In genomic region chr9:81787747-81788632, GRCh38 we compare ENCODE assay signal across 12 cellular contexts.
DNase-seq lines count a peak whose midpoint lies in the region; ATAC-seq and TF ChIP-seq lines count a peak whose summit lies in the region.
"Had no signal": no experiment of that assay in that cellular context is flagged by ENCODE, and none has a peak within 500 bp of the region (broad histone marks: within the 10 kb centered on the region; RNA-seq: fewer than 3 reads in every experiment).

No MANE protein-coding gene starts in this region.

- H3K36me3 ChIP-seq in ACC112 (ENCODE audit: insufficient read depth, low read length): no peaks in the 10 kb centered on the region
- no peaks in the 10 kb centered on the region for H3K36me3 ChIP-seq in left lung
- H3K36me3 ChIP-seq: BLaER1, esophagus muscularis mucosa had no signal

- no peak overlapping the region for H2AFZ ChIP-seq in ACC112 (ENCODE audit: low read length, unreplicated experiment)

- H3K4me3 ChIP-seq in ACC112 (ENCODE audit: low read depth, low read length) (no peak overlapping the region), cardiac fibroblast (replicated peaks in 1 of 2; ENCODE audit: low read depth in 2 of 2, low read length in 2 of 2) (no peak overlapping the region), left lung (no peak overlapping the region), coronary artery (no peak overlapping the region)
- H3K4me3 ChIP-seq: BLaER1, esophagus muscularis mucosa had no signal

- H3K79me2 ChIP-seq in ACC112 (ENCODE audit: control insufficient read depth, insufficient read depth, low read length, unreplicated experiment): no peaks in the 10 kb centered on the region

- H3K27ac ChIP-seq in ACC112 (ENCODE audit: low read depth, low read length): peak overlapping the region; percentile 67
- H3K27ac ChIP-seq in left lung: no peak overlapping the region
- H3K27ac ChIP-seq in coronary artery: peak overlapping the region in 1 of 2 donors; percentile 49
- H3K27ac ChIP-seq: BLaER1, esophagus muscularis mucosa had no signal

- H3K9me3 ChIP-seq in left lung: peaks cover 0 to 2% of the 10 kb centered on the region in 2 donors
- H3K9me3 ChIP-seq: BLaER1, esophagus muscularis mucosa had no signal

- peak; percentile 84 for ATAC-seq in left lung
- no peak for ATAC-seq in GM19463 (IDR thresholded peaks at IDR 0.05; ENCODE audit: unreplicated experiment)
- no peak for ATAC-seq in GM19324 (IDR thresholded peaks at IDR 0.05; ENCODE audit: low FRiP score, unreplicated experiment)
- ATAC-seq: stimulated activated naive B cell treated with anti-CD40 and anti-IgM and Interleukin-4, amounts not matched to agents 10 μg/mL and 1 μg/mL and 100 μg/mL, for 72 hours had no signal

- TF ChIP-seq CTCF in cardiac fibroblast (IDR thresholded peaks at IDR 0.05; ENCODE audit: low read depth, low read length) (peak; percentile 27), left lung (IDR thresholded peaks at IDR 0.05) (no peak), coronary artery (IDR thresholded peaks at IDR 0.05) (no peak)

- no peak for TF ChIP-seq RAD21 in Ishikawa (IDR thresholded peaks at IDR 0.05; ENCODE audit: low read depth)

- H3K27me3 ChIP-seq in ACC112 (ENCODE audit: insufficient read depth, low read length) (no peaks in the 10 kb centered on the region), left lung (no peaks in the 10 kb centered on the region)
- H3K27me3 ChIP-seq: BLaER1, esophagus muscularis mucosa had no signal

- intact Hi-C loops in left lung (cut with DNase I): no loop called here

- no peak for TF ChIP-seq EP300 in Ishikawa (IDR thresholded peaks at IDR 0.05; ENCODE audit: borderline replicate concordance)

- H3K4me1 ChIP-seq in ACC112 (ENCODE audit: control insufficient read depth, insufficient read depth, low read length, unreplicated experiment) (peaks cover 28% of the 10 kb centered on the region), left lung (no peaks in the 10 kb centered on the region)
- H3K4me1 ChIP-seq: BLaER1 had no signal

- DNase-seq in cardiac fibroblast (ENCODE audit: low read depth in 2 of 2) (peak; percentile 96 to 97), left lung (peak in 1 of 2 donors; percentile 37), coronary artery (ENCODE audit: low spot score) (no peak), NCI-H510A treated with DMSO at 0.1 percent for 48 hours (lab: John Stamatoyannopoulos, UW) (no peak)
- DNase-seq: activated T-cell treated with anti-CD3 and anti-CD28 coated beads for 4 hours; stimulated activated naive B cell treated with anti-CD40 and anti-IgM and Interleukin-4, amounts not matched to agents 10 μg/mL and 1 μg/mL and 100 μg/mL, for 72 hours had no signal

TF ChIP-seq in Ishikawa, 13 proteins besides CTCF, POLR2A, EP300 and RAD21:
- peak; percentile 98 for TF ChIP-seq CEBPB (IDR thresholded peaks at IDR 0.05)
- TF ChIP-seq EGR1 (IDR thresholded peaks at IDR 0.05): no peak
TF ChIP-seq in Ishikawa: peak in this region for 1.

Comparison
In these comparisons a context has a peak if more than half of its experiments do, and no peak if none do; other contexts are left out.
1. DNase-seq: peak in cardiac fibroblast (2 of 2); none in coronary artery (single experiment) and NCI-H510A treated with DMSO at 0.1 percent for 48 hours (single experiment).